ENCODE assay signal across 32 cellular contexts in genomic region chr19:42079886-42080763, GRCh38. TPM values are rescaled to one million over a fixed set of nuclear protein-coding genes. Genes with fewer than 3 reads are reported as not detected.
DNase-seq lines count a peak whose midpoint lies in the region; ATAC-seq, FAIRE-seq and TF ChIP-seq lines count a peak whose summit lies in the region.
"Had no signal": no experiment of that assay in that cellular context is flagged by ENCODE, and none has a peak within 500 bp of the region (broad histone marks: within the 10 kb centered on the region; RNA-seq: fewer than 3 reads in every experiment).

No MANE protein-coding gene starts in this region.

- peaks cover 65% of the 10 kb centered on the region for H4K20me1 ChIP-seq in astrocyte (ENCODE audit: insufficient read depth, low read length)

- H3K9me3 ChIP-seq in breast epithelium, result no peaks in the 10 kb centered on the region
- no peaks in the 10 kb centered on the region for H3K9me3 ChIP-seq in astrocyte (ENCODE audit: insufficient read depth, low read depth, low read length)
- H3K9me3 ChIP-seq in effector memory CD4-positive, alpha-beta T cell (ENCODE audit: control insufficient read depth, low read length), result no peaks in the 10 kb centered on the region
- H3K9me3 ChIP-seq: BE2C, SJSA1 had no signal

- H3K4me3 ChIP-seq in breast epithelium (no peak overlapping the region), astrocyte (ENCODE audit: insufficient read depth, low read depth, low read length) (no peak overlapping the region)
- no peak overlapping the region for H3K4me3 ChIP-seq in effector memory CD4-positive, alpha-beta T cell (ENCODE audit: insufficient read depth, low read depth, low read length, poor library complexity, severe bottlenecking)
- H3K4me3 ChIP-seq: GM23248, SJSA1 had no signal

- no peaks in the 10 kb centered on the region for H3K9me3 Mint-ChIP-seq in MCF 10A (ENCODE audit: unreplicated experiment)
- H3K9me3 Mint-ChIP-seq in astrocyte (ENCODE audit: unreplicated experiment), result no peaks in the 10 kb centered on the region
- no peaks in the 10 kb centered on the region for H3K9me3 Mint-ChIP-seq in nephron
- no peaks in the 10 kb centered on the region for H3K9me3 Mint-ChIP-seq in stimulated activated effector memory CD8-positive, alpha-beta T cell treated with anti-CD3 and anti-CD28 coated beads, Interleukin-12 subunit alpha, Interleukin-12 subunit beta, amount 100 ng/mL, for 72 hours
- H3K9me3 Mint-ChIP-seq: CD14-positive monocyte, H9 had no signal

- H3K27me3 ChIP-seq in breast epithelium, result no peaks in the 10 kb centered on the region
- no peaks in the 10 kb centered on the region for H3K27me3 ChIP-seq in astrocyte (ENCODE audit: insufficient read depth, low read length)
- H3K27me3 ChIP-seq in effector memory CD4-positive, alpha-beta T cell (replicated peaks; ENCODE audit: control insufficient read depth, insufficient read depth, low read length, poor library complexity, severe bottlenecking), result no peaks in the 10 kb centered on the region
- H3K27me3 ChIP-seq: BE2C, SJSA1 had no signal

- ATAC-seq in stimulated activated effector memory CD8-positive, alpha-beta T cell treated with anti-CD3 and anti-CD28 coated beads, Interleukin-12 subunit alpha, Interleukin-12 subunit beta, amount 100 ng/mL, for 72 hours, result no peak
- ATAC-seq: PC-3 had no signal

- H3K36me3 Mint-ChIP-seq in MCF 10A (ENCODE audit: insufficient read depth, unreplicated experiment) (peaks cover 60% of the 10 kb centered on the region), astrocyte (ENCODE audit: low read depth, unreplicated experiment) (peaks cover 19% of the 10 kb centered on the region), nephron (ENCODE audit: low read depth) (peaks cover 37% of the 10 kb centered on the region)
- peaks cover 84% of the 10 kb centered on the region for H3K36me3 Mint-ChIP-seq in stimulated activated effector memory CD8-positive, alpha-beta T cell treated with anti-CD3 and anti-CD28 coated beads, Interleukin-12 subunit alpha, Interleukin-12 subunit beta, amount 100 ng/mL, for 72 hours

- no peak overlapping the region for H3K27ac ChIP-seq in breast epithelium
- H3K27ac ChIP-seq in astrocyte (ENCODE audit: low read depth, low read length), result no peak overlapping the region
- no peak overlapping the region for H3K27ac ChIP-seq in effector memory CD4-positive, alpha-beta T cell (ENCODE audit: insufficient read depth, low read length, poor library complexity, severe bottlenecking)
- H3K27ac ChIP-seq: GM23248, HL-60, SJSA1 had no signal

- H3K9ac ChIP-seq in astrocyte (ENCODE audit: low read length), result no peak overlapping the region
- H3K9ac ChIP-seq: GM23248 had no signal

- H3K27me3 Mint-ChIP-seq in MCF 10A (ENCODE audit: insufficient read depth, unreplicated experiment) (no peaks in the 10 kb centered on the region), astrocyte (ENCODE audit: low read depth, unreplicated experiment) (no peaks in the 10 kb centered on the region), nephron (ENCODE audit: low read depth) (no peaks in the 10 kb centered on the region)

- H3K4me1 Mint-ChIP-seq in MCF 10A (ENCODE audit: insufficient read depth, unreplicated experiment) (peaks cover 28% of the 10 kb centered on the region), astrocyte (ENCODE audit: low read depth, unreplicated experiment) (peaks cover 32% of the 10 kb centered on the region), nephron (peaks cover 30% of the 10 kb centered on the region)
- H3K4me1 Mint-ChIP-seq in stimulated activated effector memory CD8-positive, alpha-beta T cell treated with anti-CD3 and anti-CD28 coated beads, Interleukin-12 subunit alpha, Interleukin-12 subunit beta, amount 100 ng/mL, for 72 hours, result peaks cover 52% of the 10 kb centered on the region

- POLR2A ChIA-PET in MCF 10A (lab: Yijun Ruan, JAX), result no interaction called here

- H2AFZ ChIP-seq in astrocyte (ENCODE audit: low read depth, low read length), result no peak overlapping the region
- H2AFZ ChIP-seq: GM23248 had no signal

- intact Hi-C loops in MCF 10A (cut with micrococcal nuclease), result no loop called here
- intact Hi-C loops in breast epithelium (cut with DNase I; ENCODE audit: low total_unique reads), result loop anchor here (5.0 kb wide), 1 partner anchor 1582 kb away; no protein-coding TSS in a partner anchor

- H3K27ac Mint-ChIP-seq in MCF 10A (ENCODE audit: low read depth, unreplicated experiment) (peak overlapping the region; percentile 79), astrocyte (ENCODE audit: unreplicated experiment) (peak overlapping the region; percentile 34), nephron (no peak overlapping the region)
- peak overlapping the region; percentile 72 for H3K27ac Mint-ChIP-seq in stimulated activated effector memory CD8-positive, alpha-beta T cell treated with anti-CD3 and anti-CD28 coated beads, Interleukin-12 subunit alpha, Interleukin-12 subunit beta, amount 100 ng/mL, for 72 hours

- BruUV-seq in MCF 10A (replicated peaks; lab: Mats Ljungman, UMichigan), result no TSS peak

- H3K4me2 ChIP-seq in astrocyte (ENCODE audit: low read length), result peak overlapping the region; percentile 9

- no peak for TF ChIP-seq CTCF in MCF 10A (IDR thresholded peaks at IDR 0.05; ENCODE audit: unreplicated experiment)
- no peak for TF ChIP-seq CTCF in breast epithelium (IDR thresholded peaks at IDR 0.05)
- TF ChIP-seq CTCF in astrocyte (IDR thresholded peaks at IDR 0.05; ENCODE audit: insufficient read depth, low read depth, low read length), result no peak
- TF ChIP-seq CTCF in nephron (IDR thresholded peaks at IDR 0.05; ENCODE audit: unreplicated experiment in 3 of 3), result no peak

- CTCF ChIA-PET in MCF 10A (lab: Yijun Ruan, JAX), result interaction anchor here (0.7 kb wide), 2 partner anchors 1322 to 1712 kb away, joined by 3 read pairs; no protein-coding TSS in a partner anchor

- H3K36me3 ChIP-seq in breast epithelium (peaks cover 27% of the 10 kb centered on the region), astrocyte (ENCODE audit: insufficient read depth, low read length) (peaks cover 24% of the 10 kb centered on the region)
- peaks cover 38% of the 10 kb centered on the region for H3K36me3 ChIP-seq in effector memory CD4-positive, alpha-beta T cell (ENCODE audit: control insufficient read depth, insufficient read depth, low read length)

- H3K4me3 Mint-ChIP-seq in MCF 10A (ENCODE audit: unreplicated experiment) (no peak overlapping the region), astrocyte (ENCODE audit: unreplicated experiment) (peak overlapping the region; percentile 54), nephron (peak overlapping the region in 2 of 3 experiments; percentile 18 to 46)
- H3K4me3 Mint-ChIP-seq in stimulated activated effector memory CD8-positive, alpha-beta T cell treated with anti-CD3 and anti-CD28 coated beads, Interleukin-12 subunit alpha, Interleukin-12 subunit beta, amount 100 ng/mL, for 72 hours, result no peak overlapping the region
- H3K4me3 Mint-ChIP-seq: CD14-positive monocyte had no signal

- no peak for FAIRE-seq in astrocyte (lab: Jason Lieb, UNC)

- peaks cover 64% of the 10 kb centered on the region for H3K79me2 ChIP-seq in astrocyte (ENCODE audit: insufficient read depth, low read length)

- no peak for TF ChIP-seq POLR2A in breast epithelium (IDR thresholded peaks at IDR 0.05)

- no peak for DNase-seq in MCF 10A (ENCODE audit: unreplicated experiment)
- DNase-seq in breast epithelium (ENCODE audit: low spot score in 2 of 2), result no peak
- no peak for DNase-seq in astrocyte (ENCODE audit: low read depth)
- DNase-seq in stimulated activated effector memory CD8-positive, alpha-beta T cell treated with anti-CD3 and anti-CD28 coated beads, Interleukin-12 subunit alpha, Interleukin-12 subunit beta, amount 100 ng/mL, for 72 hours (ENCODE audit: low spot score in 2 of 2), result no peak
- DNase-seq in effector memory CD4-positive, alpha-beta T cell, result no peak
- no peak for DNase-seq in NCI-H1048 (lab: John Stamatoyannopoulos, UW)
- no peak for DNase-seq in retina
- DNase-seq: 8988T; ACHN; BE2C; Calu3; DMS153; DND-41; H9; Kasumi-1; MV-4-11; NCI-H1105 treated with DMSO at 0.1 percent for 48 hours; NCI-H146; NCI-H1930; NCI-H2107; NCI-H446 treated with DMSO at 0.1 percent for 48 hours; NCI-H526; NCI-H82; NK-92 treated with Interleukin-12 subunit alpha and Interleukin-12 subunit beta, amount 100 ng/mL, for 24 hours; Right ventricle myocardium superior had no signal

- H3K4me1 ChIP-seq in breast epithelium (peaks cover 6 to 8% of the 10 kb centered on the region in 2 donors), astrocyte (ENCODE audit: insufficient read depth, low read length) (peaks cover 18% of the 10 kb centered on the region)
- H3K4me1 ChIP-seq in effector memory CD4-positive, alpha-beta T cell (ENCODE audit: control insufficient read depth, insufficient read depth, low read length, poor library complexity, severe bottlenecking), result peaks cover 12% of the 10 kb centered on the region
- H3K4me1 ChIP-seq: BE2C had no signal

RNA-seq across cellular contexts. Expression of gene ZNF574, which starts 4.2 kb away (rescaled TPM):
- total RNA-seq in MCF 10A (2022) (12.2 and 13.5 TPM in 2 replicates), breast epithelium (10 to 100 TPM; 13.8 to 19.2 (median 15.1) TPM), astrocyte (20.0 and 20.2 TPM in 2 replicates)

RNA-seq across cellular contexts. Expression of gene GRIK5, which starts 10.1 kb away (rescaled TPM):
- total RNA-seq in MCF 10A (2022), result 1.6 and 1.8 TPM in 2 replicates
- total RNA-seq in breast epithelium, result 1 to 10 TPM in 2 of 3 donors, not detected in 1; 1.6 to 1.9 TPM
- 9.2 and 12.1 TPM in 2 replicates for total RNA-seq in astrocyte
- total RNA-seq: GM23248, PC-3, RPMI7951, SJSA1 had no signal

RNA-seq across cellular contexts. Expression of gene POU2F2, which starts 52.1 kb away (rescaled TPM):
- total RNA-seq in MCF 10A (2022) (0.49 and 0.70 TPM in 2 replicates), breast epithelium (1 to 10 TPM; 1.2 to 2.9 (median 1.6) TPM), astrocyte (7.7 and 8.3 TPM in 2 replicates)

Comparison
In these comparisons a context has a peak if more than half of its experiments do, and no peak if none do; other contexts are left out.
1. H3K27ac Mint-ChIP-seq: peak in MCF 10A (single experiment), astrocyte (single experiment) and stimulated activated effector memory CD8-positive, alpha-beta T cell treated with anti-CD3 and anti-CD28 coated beads, Interleukin-12 subunit alpha, Interleukin-12 subunit beta, amount 100 ng/mL, for 72 hours (single experiment); none in nephron (0 of 3).
2. H3K4me3 Mint-ChIP-seq: peak in astrocyte (single experiment) and nephron (2 of 3); none in MCF 10A (single experiment) and stimulated activated effector memory CD8-positive, alpha-beta T cell treated with anti-CD3 and anti-CD28 coated beads, Interleukin-12 subunit alpha, Interleukin-12 subunit beta, amount 100 ng/mL, for 72 hours (single experiment).